Comparison of ENCODE assay signal across 11 cellular contexts in genomic region chr11:2791139-2791520, GRCh38.
DNase-seq lines count a peak whose midpoint lies in the region; ATAC-seq and TF ChIP-seq lines count a peak whose summit lies in the region.
"Had no signal": no experiment of that assay in that cellular context is flagged by ENCODE, and none has a peak within 500 bp of the region (broad histone marks: within the 10 kb centered on the region; RNA-seq: fewer than 3 reads in every experiment).

No MANE protein-coding gene starts in this region.

- H3K9me3 ChIP-seq in naive thymus-derived CD4-positive, alpha-beta T cell (ENCODE audit: control insufficient read depth in 2 of 3, low read length in 3 of 3): no peaks in the 10 kb centered on the region
- no peaks in the 10 kb centered on the region for H3K9me3 ChIP-seq in BE2C

- H3K4me1 Mint-ChIP-seq in activated naive CD8-positive, alpha-beta T cell treated with anti-CD3 and anti-CD28 coated beads, Interleukin-2, amount 10 ng/mL, durations not matched to agents 7 days and 5 days: no peaks in the 10 kb centered on the region
- no peaks in the 10 kb centered on the region for H3K4me1 Mint-ChIP-seq in activated naive CD8-positive, alpha-beta T cell treated with anti-CD3 and anti-CD28 coated beads, Interleukin-2, amount 50 U/mL, for 24 hours
- peaks cover 0 to 9% (median 5%) of the 10 kb centered on the region in 7 donors for H3K4me1 Mint-ChIP-seq in naive thymus-derived CD4-positive, alpha-beta T cell
- peaks cover 33% of the 10 kb centered on the region for H3K4me1 Mint-ChIP-seq in type B pancreatic cell (ENCODE audit: unreplicated experiment)

- CTCF ChIA-PET in naive thymus-derived CD4-positive, alpha-beta T cell (lab: Charles Lee): no interaction called here

- no peaks in the 10 kb centered on the region for H3K36me3 ChIP-seq in naive thymus-derived CD4-positive, alpha-beta T cell (ENCODE audit: control insufficient read depth in 2 of 3, insufficient read depth in 3 of 3, low read length in 3 of 3)
- H3K36me3 ChIP-seq in BE2C: no peaks in the 10 kb centered on the region

- POLR2A ChIA-PET in activated naive CD8-positive, alpha-beta T cell treated with anti-CD3 and anti-CD28 coated beads, Interleukin-2, amount 10 ng/mL, durations not matched to agents 7 days and 5 days (lab: Charles Lee): no interaction called here
- POLR2A ChIA-PET in naive thymus-derived CD4-positive, alpha-beta T cell (lab: Charles Lee): no interaction called here

- peak overlapping the region; percentile 48 for H3K27ac ChIP-seq in naive thymus-derived CD4-positive, alpha-beta T cell (ENCODE audit: low read depth, low read length)
- H3K27ac ChIP-seq: C4-2B had no signal

- peaks cover 4% of the 10 kb centered on the region for H3K9me3 Mint-ChIP-seq in activated naive CD8-positive, alpha-beta T cell treated with anti-CD3 and anti-CD28 coated beads, Interleukin-2, amount 10 ng/mL, durations not matched to agents 7 days and 5 days
- no peaks in the 10 kb centered on the region for H3K9me3 Mint-ChIP-seq in activated naive CD8-positive, alpha-beta T cell treated with anti-CD3 and anti-CD28 coated beads, Interleukin-2, amount 50 U/mL, for 24 hours
- H3K9me3 Mint-ChIP-seq in naive thymus-derived CD4-positive, alpha-beta T cell: no peaks in the 10 kb centered on the region
- H3K9me3 Mint-ChIP-seq in type B pancreatic cell: peaks cover 8% of the 10 kb centered on the region

- H3K36me3 Mint-ChIP-seq in activated naive CD8-positive, alpha-beta T cell treated with anti-CD3 and anti-CD28 coated beads, Interleukin-2, amount 10 ng/mL, durations not matched to agents 7 days and 5 days: peaks cover 6% of the 10 kb centered on the region
- no peaks in the 10 kb centered on the region for H3K36me3 Mint-ChIP-seq in activated naive CD8-positive, alpha-beta T cell treated with anti-CD3 and anti-CD28 coated beads, Interleukin-2, amount 50 U/mL, for 24 hours (ENCODE audit: low read depth)
- H3K36me3 Mint-ChIP-seq in naive thymus-derived CD4-positive, alpha-beta T cell: peaks cover 0 to 25% (median 5%) of the 10 kb centered on the region in 5 donors
- no peaks in the 10 kb centered on the region for H3K36me3 Mint-ChIP-seq in type B pancreatic cell

- no peaks in the 10 kb centered on the region for H3K27me3 Mint-ChIP-seq in activated naive CD8-positive, alpha-beta T cell treated with anti-CD3 and anti-CD28 coated beads, Interleukin-2, amount 10 ng/mL, durations not matched to agents 7 days and 5 days
- H3K27me3 Mint-ChIP-seq in activated naive CD8-positive, alpha-beta T cell treated with anti-CD3 and anti-CD28 coated beads, Interleukin-2, amount 50 U/mL, for 24 hours: no peaks in the 10 kb centered on the region
- peaks cover 0 to 11% (median 0%) of the 10 kb centered on the region in 5 donors for H3K27me3 Mint-ChIP-seq in naive thymus-derived CD4-positive, alpha-beta T cell
- peaks cover 7% of the 10 kb centered on the region for H3K27me3 Mint-ChIP-seq in type B pancreatic cell

- no peak overlapping the region for H3K27ac Mint-ChIP-seq in activated naive CD8-positive, alpha-beta T cell treated with anti-CD3 and anti-CD28 coated beads, Interleukin-2, amount 10 ng/mL, durations not matched to agents 7 days and 5 days
- H3K27ac Mint-ChIP-seq in activated naive CD8-positive, alpha-beta T cell treated with anti-CD3 and anti-CD28 coated beads, Interleukin-2, amount 50 U/mL, for 24 hours: no peak overlapping the region
- peak overlapping the region in 3 of 9 donors; percentile 59 to 77 (median 69) for H3K27ac Mint-ChIP-seq in naive thymus-derived CD4-positive, alpha-beta T cell
- H3K27ac Mint-ChIP-seq in type B pancreatic cell: no peak overlapping the region

- no peaks in the 10 kb centered on the region for H3K27me3 ChIP-seq in naive thymus-derived CD4-positive, alpha-beta T cell (ENCODE audit: control insufficient read depth in 2 of 2, insufficient read depth in 2 of 2, low read length in 2 of 2)
- no peaks in the 10 kb centered on the region for H3K27me3 ChIP-seq in BE2C

- DNase-seq in activated naive CD8-positive, alpha-beta T cell treated with anti-CD3 and anti-CD28 coated beads, Interleukin-2, amount 10 ng/mL, durations not matched to agents 7 days and 5 days: no peak
- DNase-seq in activated naive CD8-positive, alpha-beta T cell treated with anti-CD3 and anti-CD28 coated beads, Interleukin-2, amount 50 U/mL, for 24 hours: no peak
- DNase-seq in effector CD4-positive, alpha-beta T cell: peak; percentile 1
- DNase-seq in naive thymus-derived CD4-positive, alpha-beta T cell: no peak
- peak; percentile 65 for DNase-seq in type B pancreatic cell (ENCODE audit: extremely low spot score, unreplicated experiment)
- DNase-seq in BE2C: no peak
- DNase-seq: amniotic stem cell, NCI-H510A had no signal

- peak overlapping the region; percentile 55 for H3K4me3 ChIP-seq in naive thymus-derived CD4-positive, alpha-beta T cell (ENCODE audit: low read length)
- H3K4me3 ChIP-seq in BE2C (ENCODE audit: low read depth, low read length): no peak overlapping the region

- TF ChIP-seq CTCF in type B pancreatic cell (conservative IDR thresholded peaks at IDR 0.05) (no peak), BE2C (IDR thresholded peaks at IDR 0.05; ENCODE audit: low read depth, low read length) (no peak)

- peak overlapping the region; percentile 3 for H3K4me3 Mint-ChIP-seq in activated naive CD8-positive, alpha-beta T cell treated with anti-CD3 and anti-CD28 coated beads, Interleukin-2, amount 10 ng/mL, durations not matched to agents 7 days and 5 days
- no peak overlapping the region for H3K4me3 Mint-ChIP-seq in activated naive CD8-positive, alpha-beta T cell treated with anti-CD3 and anti-CD28 coated beads, Interleukin-2, amount 50 U/mL, for 24 hours
- H3K4me3 Mint-ChIP-seq in naive thymus-derived CD4-positive, alpha-beta T cell: peak overlapping the region in 8 of 10 donors; percentile 53 to 81 (median 72)
- H3K4me3 Mint-ChIP-seq in type B pancreatic cell: peak overlapping the region; percentile 53

- intact Hi-C loops in naive thymus-derived CD4-positive, alpha-beta T cell (cut with micrococcal nuclease): no loop called here

- ATAC-seq in activated naive CD8-positive, alpha-beta T cell treated with anti-CD3 and anti-CD28 coated beads, Interleukin-2, amount 10 ng/mL, durations not matched to agents 7 days and 5 days (ENCODE audit: low read depth): no peak
- no peak for ATAC-seq in activated naive CD8-positive, alpha-beta T cell treated with anti-CD3 and anti-CD28 coated beads, Interleukin-2, amount 50 U/mL, for 24 hours
- no peak for ATAC-seq in naive thymus-derived CD4-positive, alpha-beta T cell
- ATAC-seq in HG03457 (IDR thresholded peaks at IDR 0.05; ENCODE audit: unreplicated experiment) (no peak), GM21717 (IDR thresholded peaks at IDR 0.05; ENCODE audit: unreplicated experiment) (no peak)

- no peaks in the 10 kb centered on the region for H3K4me1 ChIP-seq in naive thymus-derived CD4-positive, alpha-beta T cell (ENCODE audit: control insufficient read depth in 2 of 2, insufficient read depth in 2 of 2, low read length in 2 of 2)
- H3K4me1 ChIP-seq in BE2C: no peaks in the 10 kb centered on the region

Comparison
In these comparisons a context has a peak if more than half of its experiments do, and no peak if none do; other contexts are left out.
1. DNase-seq: peak in effector CD4-positive, alpha-beta T cell (single experiment) and type B pancreatic cell (single experiment); none in activated naive CD8-positive, alpha-beta T cell treated with anti-CD3 and anti-CD28 coated beads, Interleukin-2, amount 10 ng/mL, durations not matched to agents 7 days and 5 days (single experiment), activated naive CD8-positive, alpha-beta T cell treated with anti-CD3 and anti-CD28 coated beads, Interleukin-2, amount 50 U/mL, for 24 hours (single experiment), naive thymus-derived CD4-positive, alpha-beta T cell (0 of 9) and BE2C (single experiment).